8 cellular contexts compared by ENCODE assay signal in genomic region chr10:4013651-4014085, GRCh38.
DNase-seq lines count a peak whose midpoint lies in the region; ATAC-seq and TF ChIP-seq lines count a peak whose summit lies in the region.

No MANE protein-coding gene starts in this region.

- peak overlapping the region; percentile 36 for H3K27ac Mint-ChIP-seq in T-helper 1 cell treated with Interleukin-12 subunit alpha and Interleukin-12 subunit beta and Interleukin-4 antibody, amounts not matched to agents 30 μg/mL and 1 μg/mL, for 36 hours
- peak overlapping the region; percentile 76 to 91 for H3K27ac Mint-ChIP-seq in natural killer cell treated with Interleukin-12 subunit alpha and Interleukin-12 subunit beta and Interleukin-15 and Interleukin-18, amount 100 ng/mL, for 72 hours

- H3K36me3 ChIP-seq in ovary = no peaks in the 10 kb centered on the region

- POLR2A ChIA-PET in RWPE1 (lab: Yijun Ruan, JAX; ENCODE audit: low non-redundant PET) = no interaction called here

- intact Hi-C loops in ovary (cut with DNase I) = no loop called here

- H3K9me3 ChIP-seq in ovary = no peaks in the 10 kb centered on the region

- no peak for TF ChIP-seq EP300 in ovary (IDR thresholded peaks at IDR 0.05)

- H3K27me3 ChIP-seq in ovary = no peaks in the 10 kb centered on the region

- TF ChIP-seq POLR2A in ovary (IDR thresholded peaks at IDR 0.05) = no peak

- no peaks in the 10 kb centered on the region for H3K36me3 Mint-ChIP-seq in T-helper 1 cell treated with Interleukin-12 subunit alpha and Interleukin-12 subunit beta and Interleukin-4 antibody, amounts not matched to agents 30 μg/mL and 1 μg/mL, for 36 hours (ENCODE audit: low read depth)
- no peaks in the 10 kb centered on the region for H3K36me3 Mint-ChIP-seq in natural killer cell treated with Interleukin-12 subunit alpha and Interleukin-12 subunit beta and Interleukin-15 and Interleukin-18, amount 100 ng/mL, for 72 hours

- no peak overlapping the region for H3K27ac ChIP-seq in ovary
- no peak overlapping the region for H3K27ac ChIP-seq in RWPE1

- peak; percentile 63 for DNase-seq in GM12865 (ENCODE audit: low read depth)
- DNase-seq in natural killer cell treated with Interleukin-12 subunit alpha and Interleukin-12 subunit beta and Interleukin-15 and Interleukin-18, amount 100 ng/mL, for 72 hours (ENCODE audit: low spot score) = peak; percentile 90
- DNase-seq in ovary = no peak
- DNase-seq in H4 (ENCODE audit: low spot score) = no peak
- DNase-seq in RWPE1 (ENCODE audit: low spot score) = no peak
- DNase-seq in activated gamma-delta T cell treated with Interleukin-2 at 50 U/mL for 16 hours = no peak

- ATAC-seq in GM21717 (IDR thresholded peaks at IDR 0.05; ENCODE audit: unreplicated experiment) = peak; percentile 75
- peak; percentile 90 to 94 for ATAC-seq in natural killer cell treated with Interleukin-12 subunit alpha and Interleukin-12 subunit beta and Interleukin-15 and Interleukin-18, amount 100 ng/mL, for 72 hours

- TF ChIP-seq CTCF in GM12865 (IDR thresholded peaks at IDR 0.05; ENCODE audit: insufficient read depth, low read depth, low read length, missing control alignments) = no peak
- no peak for TF ChIP-seq CTCF in ovary (IDR thresholded peaks at IDR 0.05)
- no peak for TF ChIP-seq CTCF in RWPE1 (conservative IDR thresholded peaks at IDR 0.05; ENCODE audit: low read depth)

- no peaks in the 10 kb centered on the region for H3K27me3 Mint-ChIP-seq in T-helper 1 cell treated with Interleukin-12 subunit alpha and Interleukin-12 subunit beta and Interleukin-4 antibody, amounts not matched to agents 30 μg/mL and 1 μg/mL, for 36 hours (ENCODE audit: low read depth)
- no peaks in the 10 kb centered on the region for H3K27me3 Mint-ChIP-seq in natural killer cell treated with Interleukin-12 subunit alpha and Interleukin-12 subunit beta and Interleukin-15 and Interleukin-18, amount 100 ng/mL, for 72 hours

- CTCF ChIA-PET in RWPE1 (lab: Yijun Ruan, JAX) = interaction anchor here (0.6 kb wide), 1 partner anchor 971 kb away, joined by 4 read pairs; no protein-coding TSS in a partner anchor

- H3K9me3 Mint-ChIP-seq in T-helper 1 cell treated with Interleukin-12 subunit alpha and Interleukin-12 subunit beta and Interleukin-4 antibody, amounts not matched to agents 30 μg/mL and 1 μg/mL, for 36 hours = no peaks in the 10 kb centered on the region
- no peaks in the 10 kb centered on the region for H3K9me3 Mint-ChIP-seq in natural killer cell treated with Interleukin-12 subunit alpha and Interleukin-12 subunit beta and Interleukin-15 and Interleukin-18, amount 100 ng/mL, for 72 hours

- no peak overlapping the region for H3K4me3 Mint-ChIP-seq in T-helper 1 cell treated with Interleukin-12 subunit alpha and Interleukin-12 subunit beta and Interleukin-4 antibody, amounts not matched to agents 30 μg/mL and 1 μg/mL, for 36 hours
- H3K4me3 Mint-ChIP-seq in natural killer cell treated with Interleukin-12 subunit alpha and Interleukin-12 subunit beta and Interleukin-15 and Interleukin-18, amount 100 ng/mL, for 72 hours = peak overlapping the region; percentile 68

- 60 to 70% (median 64%) methylated on average over 12 of the region's 12 CpGs for WGBS in ovary, 3 donors

- no peaks in the 10 kb centered on the region for H3K4me1 ChIP-seq in ovary (ENCODE audit: insufficient read depth)

- H3K4me3 ChIP-seq in GM12865 (ENCODE audit: low read depth, low read length) = no peak overlapping the region
- H3K4me3 ChIP-seq in ovary = no peak overlapping the region

- peaks cover 12% of the 10 kb centered on the region for H3K4me1 Mint-ChIP-seq in T-helper 1 cell treated with Interleukin-12 subunit alpha and Interleukin-12 subunit beta and Interleukin-4 antibody, amounts not matched to agents 30 μg/mL and 1 μg/mL, for 36 hours (ENCODE audit: low read depth)
- peaks cover 16 to 24% of the 10 kb centered on the region in 2 donors for H3K4me1 Mint-ChIP-seq in natural killer cell treated with Interleukin-12 subunit alpha and Interleukin-12 subunit beta and Interleukin-15 and Interleukin-18, amount 100 ng/mL, for 72 hours (ENCODE audit: low read depth in 2 of 2)

Comparison
In these comparisons a context has a peak if more than half of its experiments do, and no peak if none do; other contexts are left out.
1. DNase-seq: peak in GM12865 (single experiment) and natural killer cell treated with Interleukin-12 subunit alpha and Interleukin-12 subunit beta and Interleukin-15 and Interleukin-18, amount 100 ng/mL, for 72 hours (single experiment); none in ovary (0 of 5), H4 (single experiment), RWPE1 (single experiment) and activated gamma-delta T cell treated with Interleukin-2 at 50 U/mL for 16 hours (single experiment).